Comparison of ENCODE assay signal across 30 cellular contexts in genomic region chr12:40999212-40999611, GRCh38.
"Had no signal": no experiment of that assay in that cellular context is flagged by ENCODE, and none has a peak within 500 bp of the region (broad histone marks: within the 10 kb centered on the region; RNA-seq: fewer than 3 reads in every experiment).

No MANE protein-coding gene starts in this region.

- ATAC-seq: activated CD4-positive, alpha-beta T cell treated with anti-CD3 and anti-CD28 coated beads for 36 hours; activated CD8-positive, alpha-beta memory T cell treated with anti-CD3 and anti-CD28 coated beads, Interleukin-2, amount 10 ng/mL, durations not matched to agents 7 days and 5 days; activated CD8-positive, alpha-beta T cell treated with anti-CD3 and anti-CD28 coated beads, Interleukin-2, amount 10 ng/mL, durations not matched to agents 7 days and 5 days; stimulated activated memory B cell treated with anti-CD40 and anti-IgM and Interleukin-4, amounts not matched to agents 10 μg/mL and 1 μg/mL and 100 μg/mL, for 72 hours; stimulated activated naive CD8-positive, alpha-beta T cell treated with anti-CD3 and anti-CD28 coated beads, Interleukin-15, amount 100 ng/mL, for 72 hours; upper lobe of right lung had no signal

- H3K4me3 ChIP-seq: adrenal gland, ascending aorta, esophagus muscularis mucosa, hepatocyte, left ventricle myocardium inferior, lung, ovary, sigmoid colon, smooth muscle cell, thyroid gland, upper lobe of right lung had no signal

- H2AFZ ChIP-seq: hepatocyte had no signal

- H3K27ac ChIP-seq: adrenal gland, ascending aorta, esophagus muscularis mucosa, hepatocyte, left ventricle myocardium inferior, neutrophil, ovary, sigmoid colon, thyroid gland, upper lobe of right lung had no signal

- DNase-seq: activated CD4-positive, alpha-beta T cell treated with anti-CD3 and anti-CD28 coated beads for 36 hours; activated CD4-positive, CD25-positive, alpha-beta regulatory T cell; activated CD8-positive, alpha-beta memory T cell treated with anti-CD3 and anti-CD28 coated beads, Interleukin-2, amount 10 ng/mL, durations not matched to agents 7 days and 5 days; activated CD8-positive, alpha-beta T cell treated with anti-CD3 and anti-CD28 coated beads, Interleukin-2, amount 10 ng/mL, durations not matched to agents 7 days and 5 days; activated naive CD4-positive, alpha-beta T cell treated with anti-CD3 and anti-CD28 coated beads for 36 hours; activated naive CD8-positive, alpha-beta T cell treated with anti-CD3 and anti-CD28 coated beads for 36 hours; activated T-cell treated with anti-CD3 and anti-CD28 coated beads, Interleukin-2, amount 50 U/mL, for 48 hours; adrenal gland; cortex of kidney; foreskin melanocyte; left ventricle myocardium inferior; nephron progenitor cell; ovary; retina; sigmoid colon; stimulated activated CD4-positive, alpha-beta T cell treated with anti-CD3 and anti-CD28 coated beads, Interleukin-1b, Interleukin-23, amount 100 ng/mL, for 48 hours; stimulated activated CD4-positive, alpha-beta T cell treated with anti-CD3 and anti-CD28 coated beads, Interleukin-4, amount 100 ng/mL, for 4 hours; stimulated activated CD8-positive, alpha-beta memory T cell treated with anti-CD3 and anti-CD28 coated beads, Interleukin-4, amount 100 ng/mL, for 48 hours; stimulated activated naive CD8-positive, alpha-beta T cell treated with anti-CD3 and anti-CD28 coated beads, Interleukin-15, amount 100 ng/mL, for 72 hours; substantia nigra; T-helper 1 cell; thyroid gland; upper lobe of right lung had no signal

- H3K36me3 ChIP-seq: adrenal gland, ascending aorta, esophagus muscularis mucosa, left ventricle myocardium inferior, neutrophil, ovary, sigmoid colon, thyroid gland, upper lobe of right lung had no signal

- H3K27me3 ChIP-seq: adrenal gland, ascending aorta, esophagus muscularis mucosa, hepatocyte, neutrophil, ovary, sigmoid colon, thyroid gland, upper lobe of right lung had no signal

- H3K4me2 ChIP-seq: hepatocyte, smooth muscle cell had no signal

- H3K4me1 ChIP-seq: adrenal gland, ascending aorta, left ventricle myocardium inferior, thyroid gland, upper lobe of right lung had no signal

- H3K79me2 ChIP-seq: hepatocyte had no signal

- H3K9me3 ChIP-seq: adrenal gland, neutrophil, sigmoid colon, thyroid gland, upper lobe of right lung had no signal
